34 cellular contexts compared by ENCODE assay signal in genomic region chr16:55473584-55473983, GRCh38. TPM values are rescaled to one million over a fixed set of nuclear protein-coding genes. Genes with fewer than 3 reads are reported as not detected.
"Had no signal": no experiment of that assay in that cellular context is flagged by ENCODE, and none has a peak within 500 bp of the region (broad histone marks: within the 10 kb centered on the region; RNA-seq: fewer than 3 reads in every experiment).

No MANE protein-coding gene starts in this region.

- H3K9me3 Mint-ChIP-seq: activated CD4-positive, alpha-beta memory T cell treated with anti-CD3 and anti-CD28 coated beads for 36 hours; activated CD4-positive, alpha-beta T cell treated with anti-CD3 and anti-CD28 coated beads, Interleukin-2, amount 10 ng/mL, durations not matched to agents 24 days and 14 days; activated naive CD4-positive, alpha-beta T cell treated with anti-CD3 and anti-CD28 coated beads for 36 hours; activated naive CD4-positive, alpha-beta T cell treated with anti-CD3 and anti-CD28 coated beads, Interleukin-2, amount 50 U/mL, for 24 hours; activated naive CD8-positive, alpha-beta T cell treated with anti-CD3 and anti-CD28 coated beads for 36 hours; activated naive CD8-positive, alpha-beta T cell treated with anti-CD3 and anti-CD28 coated beads, Interleukin-2, amount 50 U/mL, for 24 hours; activated T-helper 1 cell treated with anti-CD3 and anti-CD28 coated beads, Interleukin-12 subunit alpha, Interleukin-12 subunit beta, Interleukin-2, Interleukin-4 antibody, amounts not matched to agents 30 ng/mL and 10 ng/mL and 1 ng/mL, durations not matched to agents 14 hours and 24 hours and 36 hours; effector memory CD8-positive, alpha-beta T cell had no signal

- H3K9me3 ChIP-seq: adrenal gland, body of pancreas, esophagus squamous epithelium, gastroesophageal sphincter had no signal

- H3K4me3 Mint-ChIP-seq: activated CD4-positive, alpha-beta memory T cell treated with anti-CD3 and anti-CD28 coated beads for 36 hours; activated CD4-positive, alpha-beta T cell treated with anti-CD3 and anti-CD28 coated beads for 36 hours; activated CD4-positive, alpha-beta T cell treated with anti-CD3 and anti-CD28 coated beads, Interleukin-2, amount 10 ng/mL, durations not matched to agents 24 days and 14 days; activated CD8-positive, alpha-beta memory T cell treated with anti-CD3 and anti-CD28 coated beads, Interleukin-2, amount 10 ng/mL, durations not matched to agents 7 days and 5 days; activated CD8-positive, alpha-beta T cell treated with anti-CD3 and anti-CD28 coated beads, Interleukin-2, amount 10 ng/mL, durations not matched to agents 7 days and 5 days; activated naive CD4-positive, alpha-beta T cell treated with anti-CD3 and anti-CD28 coated beads for 36 hours; activated naive CD4-positive, alpha-beta T cell treated with anti-CD3 and anti-CD28 coated beads, Interleukin-2, amount 50 U/mL, for 24 hours; activated naive CD8-positive, alpha-beta T cell treated with anti-CD3 and anti-CD28 coated beads for 36 hours; activated naive CD8-positive, alpha-beta T cell treated with anti-CD3 and anti-CD28 coated beads, Interleukin-2, amount 50 U/mL, for 24 hours; activated T-helper 1 cell treated with anti-CD3 and anti-CD28 coated beads, Interleukin-12 subunit alpha, Interleukin-12 subunit beta, Interleukin-2, Interleukin-4 antibody, amounts not matched to agents 30 ng/mL and 10 ng/mL and 1 ng/mL, durations not matched to agents 14 hours and 24 hours and 36 hours; effector memory CD8-positive, alpha-beta T cell had no signal

- H3K27me3 ChIP-seq: adrenal gland had no signal

- H3K27ac ChIP-seq: adrenal gland, body of pancreas, epithelial cell of prostate, esophagus squamous epithelium, gastroesophageal sphincter had no signal

- ATAC-seq: activated CD4-positive, alpha-beta T cell treated with anti-CD3 and anti-CD28 coated beads for 36 hours; activated CD8-positive, alpha-beta memory T cell treated with anti-CD3 and anti-CD28 coated beads, Interleukin-2, amount 10 ng/mL, durations not matched to agents 7 days and 5 days; activated CD8-positive, alpha-beta T cell treated with anti-CD3 and anti-CD28 coated beads, Interleukin-2, amount 10 ng/mL, durations not matched to agents 7 days and 5 days; activated naive CD8-positive, alpha-beta T cell treated with anti-CD3 and anti-CD28 coated beads, Interleukin-2, amount 50 U/mL, for 24 hours; body of pancreas; effector memory CD8-positive, alpha-beta T cell; gastroesophageal sphincter had no signal

- H3K36me3 Mint-ChIP-seq: activated CD4-positive, alpha-beta memory T cell treated with anti-CD3 and anti-CD28 coated beads for 36 hours; activated naive CD4-positive, alpha-beta T cell treated with anti-CD3 and anti-CD28 coated beads, Interleukin-2, amount 50 U/mL, for 24 hours; activated naive CD8-positive, alpha-beta T cell treated with anti-CD3 and anti-CD28 coated beads for 36 hours had no signal

- H3K27ac Mint-ChIP-seq: activated CD4-positive, alpha-beta memory T cell treated with anti-CD3 and anti-CD28 coated beads for 36 hours; activated CD4-positive, alpha-beta T cell treated with anti-CD3 and anti-CD28 coated beads for 36 hours; activated CD4-positive, alpha-beta T cell treated with anti-CD3 and anti-CD28 coated beads, Interleukin-2, amount 10 ng/mL, durations not matched to agents 24 days and 14 days; activated CD8-positive, alpha-beta memory T cell treated with anti-CD3 and anti-CD28 coated beads, Interleukin-2, amount 10 ng/mL, durations not matched to agents 7 days and 5 days; activated CD8-positive, alpha-beta T cell treated with anti-CD3 and anti-CD28 coated beads, Interleukin-2, amount 10 ng/mL, durations not matched to agents 7 days and 5 days; activated naive CD4-positive, alpha-beta T cell treated with anti-CD3 and anti-CD28 coated beads for 36 hours; activated naive CD4-positive, alpha-beta T cell treated with anti-CD3 and anti-CD28 coated beads, Interleukin-2, amount 50 U/mL, for 24 hours; activated naive CD8-positive, alpha-beta T cell treated with anti-CD3 and anti-CD28 coated beads for 36 hours; activated naive CD8-positive, alpha-beta T cell treated with anti-CD3 and anti-CD28 coated beads, Interleukin-2, amount 50 U/mL, for 24 hours; activated T-helper 1 cell treated with anti-CD3 and anti-CD28 coated beads, Interleukin-12 subunit alpha, Interleukin-12 subunit beta, Interleukin-2, Interleukin-4 antibody, amounts not matched to agents 30 ng/mL and 10 ng/mL and 1 ng/mL, durations not matched to agents 14 hours and 24 hours and 36 hours; activated T-helper 2 cell treated with anti-CD3 and anti-CD28 coated beads, Interferon-gamma antibody, Interleukin-2, Interleukin-4, amounts not matched to agents 10 μg/mL and 5 μg/mL and 100 μg/mL, durations not matched to agents 14 hours and 24 hours and 36 hours; effector memory CD8-positive, alpha-beta T cell had no signal

- FAIRE-seq: colon, endometrium, endothelial cell of umbilical vein had no signal

- DNase-seq: activated CD4-positive, alpha-beta memory T cell treated with anti-CD3 and anti-CD28 coated beads for 36 hours; activated CD4-positive, alpha-beta T cell treated with anti-CD3 and anti-CD28 coated beads for 36 hours; activated CD4-positive, alpha-beta T cell treated with anti-CD3 and anti-CD28 coated beads, Interleukin-2, amount 10 ng/mL, durations not matched to agents 24 days and 14 days; activated CD4-positive, CD25-positive, alpha-beta regulatory T cell; activated CD4-positive, CD25-positive, alpha-beta regulatory T cell treated with anti-CD3 and anti-CD28 coated beads, Interleukin-2, amount 50 U/mL, for 72 hours; activated CD8-positive, alpha-beta memory T cell treated with anti-CD3 and anti-CD28 coated beads, Interleukin-2, amount 10 ng/mL, durations not matched to agents 7 days and 5 days; activated CD8-positive, alpha-beta memory T cell treated with anti-CD3 and anti-CD28 coated beads, Interleukin-2, amount 50 U/mL, for 4 hours; activated CD8-positive, alpha-beta T cell treated with anti-CD3 and anti-CD28 coated beads, Interleukin-2, amount 10 ng/mL, durations not matched to agents 7 days and 5 days; activated effector memory CD4-positive, alpha-beta T cell treated with anti-CD3 and anti-CD28 coated beads, Interleukin-2, amount 50 U/mL, for 16 hours; activated naive CD4-positive, alpha-beta T cell treated with anti-CD3 and anti-CD28 coated beads for 36 hours; activated naive CD8-positive, alpha-beta T cell treated with anti-CD3 and anti-CD28 coated beads for 36 hours; activated naive CD8-positive, alpha-beta T cell treated with anti-CD3 and anti-CD28 coated beads, Interleukin-2, amount 50 U/mL, for 24 hours; activated T-cell treated with anti-CD3 and anti-CD28 coated beads, Interleukin-2, amount 50 U/mL, for 1 hour; activated T-cell treated with anti-CD3 and anti-CD28 coated beads, Interleukin-2, amount 50 U/mL, for 48 hours; amygdala; body of pancreas; caudate nucleus; cortex of kidney; dermis blood vessel endothelial cell; effector CD4-positive, alpha-beta T cell; effector memory CD8-positive, alpha-beta T cell; esophagus squamous epithelium; foreskin melanocyte; T-helper 2 cell had no signal

- H3K4me3 ChIP-seq: adrenal gland, body of pancreas, esophagus squamous epithelium, gastroesophageal sphincter had no signal

- H3K4me1 Mint-ChIP-seq: activated naive CD4-positive, alpha-beta T cell treated with anti-CD3 and anti-CD28 coated beads, Interleukin-2, amount 50 U/mL, for 24 hours; activated naive CD8-positive, alpha-beta T cell treated with anti-CD3 and anti-CD28 coated beads for 36 hours had no signal

- H3K36me3 ChIP-seq: adrenal gland, esophagus squamous epithelium, gastroesophageal sphincter had no signal

RNA-seq across cellular contexts. Expression of gene MMP2, which starts 5.4 kb away (rescaled TPM):
- total RNA-seq: activated CD4-positive, alpha-beta memory T cell treated with anti-CD3 and anti-CD28 coated beads for 36 hours; activated CD4-positive, alpha-beta T cell treated with anti-CD3 and anti-CD28 coated beads for 36 hours; activated CD4-positive, alpha-beta T cell treated with anti-CD3 and anti-CD28 coated beads, Interleukin-2, amount 10 ng/mL, durations not matched to agents 24 days and 14 days; activated CD8-positive, alpha-beta memory T cell treated with anti-CD3 and anti-CD28 coated beads for 36 hours; activated CD8-positive, alpha-beta memory T cell treated with anti-CD3 and anti-CD28 coated beads, Interleukin-2, amount 10 ng/mL, durations not matched to agents 7 days and 5 days; activated CD8-positive, alpha-beta T cell treated with anti-CD3 and anti-CD28 coated beads, Interleukin-2, amount 10 ng/mL, durations not matched to agents 7 days and 5 days; activated naive CD4-positive, alpha-beta T cell treated with anti-CD3 and anti-CD28 coated beads for 36 hours; activated naive CD8-positive, alpha-beta T cell treated with anti-CD3 and anti-CD28 coated beads for 36 hours; activated T-helper 1 cell treated with anti-CD3 and anti-CD28 coated beads, Interleukin-12 subunit alpha, Interleukin-12 subunit beta, Interleukin-2, Interleukin-4 antibody, amounts not matched to agents 30 ng/mL and 10 ng/mL and 1 ng/mL, durations not matched to agents 14 hours and 24 hours and 36 hours had no signal
